ENCODE assay signal across 23 cellular contexts in the genomic region with DNA sequence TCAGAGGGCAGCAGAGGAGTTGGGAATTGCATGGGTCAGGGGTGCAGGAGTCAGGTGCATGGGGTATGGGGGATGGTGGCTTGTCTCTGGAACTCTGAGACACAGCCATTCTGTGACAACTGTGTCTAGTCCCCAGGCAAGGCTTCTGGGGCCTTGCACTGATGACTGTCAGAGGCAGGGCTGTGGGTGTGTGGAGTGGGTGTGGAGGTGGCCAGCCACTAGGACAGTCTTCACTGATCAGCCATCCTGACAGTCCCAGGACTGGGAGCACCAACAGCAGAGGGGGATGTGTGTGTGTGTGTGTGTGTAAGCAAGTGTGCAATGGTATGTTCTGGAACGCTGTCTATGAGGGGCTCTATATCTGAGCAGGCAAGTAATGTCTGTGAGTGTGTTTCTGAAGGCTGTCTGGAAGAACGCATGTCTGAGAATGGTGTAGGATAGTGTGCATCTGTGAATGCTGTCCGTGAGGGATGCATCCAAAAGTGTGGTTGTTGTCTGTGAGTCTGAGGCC. TPM values are rescaled to one million over a fixed set of nuclear protein-coding genes. Genes with fewer than 3 reads are reported as not detected.
DNase-seq lines count a peak whose midpoint lies in the region; ATAC-seq, FAIRE-seq and TF ChIP-seq lines count a peak whose summit lies in the region.
"Had no signal": no experiment of that assay in that cellular context is flagged by ENCODE, and none has a peak within 500 bp of the region (broad histone marks: within the 10 kb centered on the region; RNA-seq: fewer than 3 reads in every experiment).

No MANE protein-coding gene starts in this region.

- H3K4me1 Mint-ChIP-seq in endothelial cell (ENCODE audit: unreplicated experiment) = no peaks in the 10 kb centered on the region
- H3K4me1 Mint-ChIP-seq in naive B cell = peaks cover 9 to 18% (median 9%) of the 10 kb centered on the region in 3 donors
- H3K4me1 Mint-ChIP-seq in activated T-cell treated with anti-CD3 and anti-CD28 coated beads, Interleukin-2, amount 50 U/mL, for 72 hours (ENCODE audit: low read depth) = no peaks in the 10 kb centered on the region

- no peak overlapping the region for H2AFZ ChIP-seq in Karpas-422 (ENCODE audit: low read length)
- H2AFZ ChIP-seq: GM23248 had no signal

- peaks cover 15% of the 10 kb centered on the region; the same call in 1 of the 2 replicates for H4K20me1 ChIP-seq in Karpas-422 (ENCODE audit: insufficient read depth, low read depth, low read length)

- no peak overlapping the region for H3K9ac ChIP-seq in Karpas-422 (ENCODE audit: low read length)
- H3K9ac ChIP-seq: GM23248 had no signal

- H3K4me3 ChIP-seq in A549 (no peak overlapping the region), Karpas-422 (ENCODE audit: low read length) (no peak overlapping the region), body of pancreas (no peak overlapping the region)
- H3K4me3 ChIP-seq: GM23248, HAP-1, SK-N-MC had no signal

- H3K27me3 Mint-ChIP-seq in endothelial cell (ENCODE audit: unreplicated experiment) = peaks cover 10% of the 10 kb centered on the region
- no peaks in the 10 kb centered on the region for H3K27me3 Mint-ChIP-seq in naive B cell
- no peaks in the 10 kb centered on the region for H3K27me3 Mint-ChIP-seq in activated T-cell treated with anti-CD3 and anti-CD28 coated beads, Interleukin-2, amount 50 U/mL, for 72 hours (ENCODE audit: low read depth)
- H3K27me3 Mint-ChIP-seq: B cell had no signal

- TF ChIP-seq POLR2A in A549 (IDR thresholded peaks at IDR 0.05; ENCODE audit: low read length) = no peak
- no peak for TF ChIP-seq POLR2A in body of pancreas (IDR thresholded peaks at IDR 0.05)

- CTCF ChIA-PET in A549 (lab: Yijun Ruan, JAX) = interaction anchor here (0.6 to 14.9 kb wide), 7 partner anchors 17 to 65 kb away, joined by 3 to 140 read pairs (median 4); a partner anchor contains a TSS

- TF ChIP-seq RAD21 in A549 (conservative IDR thresholded peaks at IDR 0.05 in 1 of 2, IDR thresholded peaks at IDR 0.05 in 1 of 2) = no peak

- peaks cover 41% of the 10 kb centered on the region for H3K36me3 ChIP-seq in Karpas-422 (ENCODE audit: insufficient read depth, low read length)
- no peaks in the 10 kb centered on the region for H3K36me3 ChIP-seq in body of pancreas (replicated peaks in 1 of 2; ENCODE audit: insufficient read depth in 1 of 2, low read depth in 2 of 2)

- H3K9me2 ChIP-seq in Karpas-422 (replicated peaks; ENCODE audit: insufficient read depth, low read length) = no peaks in the 10 kb centered on the region

- DNase-seq in A549 (ENCODE audit: low read depth in 1 of 2, low spot score in 1 of 2) = no peak
- DNase-seq in Karpas-422 = peak; percentile 51
- DNase-seq in endothelial cell (ENCODE audit: low spot score) = no peak
- no peak for DNase-seq in naive B cell
- no peak for DNase-seq in activated T-cell treated with anti-CD3 and anti-CD28 coated beads, Interleukin-2, amount 50 U/mL, for 72 hours
- DNase-seq in body of pancreas = no peak
- DNase-seq: EL, GF-D8, NCI-H1092, NCI-H1436, NCI-H187 treated with DMSO at 0.1 percent for 48 hours, NCI-H2107, NCI-H446 treated with DMSO at 0.1 percent for 48 hours, NCI-H526 treated with DMSO at 0.1 percent for 48 hours, PC-3, SHP77 treated with DMSO at 0.1 percent for 48 hours had no signal

- no peaks in the 10 kb centered on the region for H3K27me3 ChIP-seq in Karpas-422 (ENCODE audit: low read length)
- no peaks in the 10 kb centered on the region for H3K27me3 ChIP-seq in body of pancreas

- H3K27ac Mint-ChIP-seq in endothelial cell (ENCODE audit: unreplicated experiment) = peak overlapping the region; percentile 57
- H3K27ac Mint-ChIP-seq in naive B cell = peak overlapping the region in 4 of 6 donors; percentile 19 to 93 (median 80)
- no peak overlapping the region for H3K27ac Mint-ChIP-seq in activated T-cell treated with anti-CD3 and anti-CD28 coated beads, Interleukin-2, amount 50 U/mL, for 72 hours

- H3K4me1 ChIP-seq in A549 (peaks cover 25% of the 10 kb centered on the region), Karpas-422 (ENCODE audit: low read length) (peaks cover 77% of the 10 kb centered on the region), body of pancreas (peaks cover 4% of the 10 kb centered on the region)

- intact Hi-C loops in body of pancreas (cut with DNase I) = no loop called here

- TF ChIP-seq EP300 in A549 (IDR thresholded peaks at IDR 0.05) = no peak

- no peak for TF ChIP-seq CTCF in A549 (IDR thresholded peaks at IDR 0.05)
- no peak for TF ChIP-seq CTCF in endothelial cell (IDR thresholded peaks at IDR 0.05; ENCODE audit: unreplicated experiment)
- no peak for TF ChIP-seq CTCF in body of pancreas (IDR thresholded peaks at IDR 0.05)

- H3K9me3 ChIP-seq in A549 (no peaks in the 10 kb centered on the region), Karpas-422 (ENCODE audit: low read length) (no peaks in the 10 kb centered on the region), body of pancreas (no peaks in the 10 kb centered on the region)
- H3K9me3 ChIP-seq: HAP-1 had no signal

- ATAC-seq in A549 = no peak
- no peak for ATAC-seq in naive B cell (ENCODE audit: low read depth in 2 of 2)
- ATAC-seq in activated T-cell treated with anti-CD3 and anti-CD28 coated beads, Interleukin-2, amount 50 U/mL, for 72 hours (replicated peaks in 1 of 2) = no peak
- ATAC-seq in body of pancreas = no peak
- no peak for ATAC-seq in HG02852 (IDR thresholded peaks at IDR 0.05; ENCODE audit: unreplicated experiment)
- ATAC-seq in GM18861 (IDR thresholded peaks at IDR 0.05; ENCODE audit: unreplicated experiment) = no peak
- ATAC-seq: PC-3 had no signal

- H3K36me3 Mint-ChIP-seq in endothelial cell (ENCODE audit: low read depth, unreplicated experiment) = peaks cover 14% of the 10 kb centered on the region
- H3K36me3 Mint-ChIP-seq in naive B cell = peaks cover 4 to 11% of the 10 kb centered on the region in 2 donors
- peaks cover 6 to 9% of the 10 kb centered on the region in 2 donors for H3K36me3 Mint-ChIP-seq in activated T-cell treated with anti-CD3 and anti-CD28 coated beads, Interleukin-2, amount 50 U/mL, for 72 hours (ENCODE audit: insufficient read depth in 2 of 2)

- H3K4me3 Mint-ChIP-seq in endothelial cell (ENCODE audit: unreplicated experiment) = peak overlapping the region; percentile 18
- H3K4me3 Mint-ChIP-seq in naive B cell = no peak overlapping the region
- H3K4me3 Mint-ChIP-seq in activated T-cell treated with anti-CD3 and anti-CD28 coated beads, Interleukin-2, amount 50 U/mL, for 72 hours = no peak overlapping the region
- H3K4me3 Mint-ChIP-seq: B cell had no signal

- peak; percentile 23 for FAIRE-seq in A549 (lab: Jason Lieb, UNC)
- FAIRE-seq: A204.1 had no signal

- H3K4me2 ChIP-seq in A549 (no peak overlapping the region), Karpas-422 (ENCODE audit: low read depth, low read length, poor library complexity, severe bottlenecking) (no peak overlapping the region)

- peaks cover 45% of the 10 kb centered on the region for H3K79me2 ChIP-seq in Karpas-422 (ENCODE audit: low read length)

- H3K9me3 Mint-ChIP-seq in endothelial cell (ENCODE audit: unreplicated experiment) = no peaks in the 10 kb centered on the region
- H3K9me3 Mint-ChIP-seq in naive B cell = no peaks in the 10 kb centered on the region
- H3K9me3 Mint-ChIP-seq in activated T-cell treated with anti-CD3 and anti-CD28 coated beads, Interleukin-2, amount 50 U/mL, for 72 hours = no peaks in the 10 kb centered on the region

- POLR2A ChIA-PET in A549 (lab: Yijun Ruan, JAX) = no interaction called here

- 94% methylated on average over 3 of the region's 3 CpGs for WGBS in A549 (ENCODE audit: missing lambda C conversion rate)
- WGBS in body of pancreas, 2 donors = 82 to 89% methylated on average over 3 of the region's 3 CpGs

- no peak overlapping the region for H3K27ac ChIP-seq in A549
- H3K27ac ChIP-seq in Karpas-422 (ENCODE audit: low read length) = peak overlapping the region; percentile 96
- H3K27ac ChIP-seq in body of pancreas = no peak overlapping the region
- H3K27ac ChIP-seq: GM23248, SK-N-MC had no signal

RNA-seq across cellular contexts. Expression of a gene that starts 5.4 kb away (rescaled TPM):
- 19.4 and 21.1 TPM in 2 replicates for polyA plus RNA-seq in A549 (2011; rRNA removed)
- polyA plus RNA-seq in A549 (2012; cell fraction: cytosol; rRNA removed) = 41.5 and 47.8 TPM in 2 replicates
- 114 and 125 TPM in 2 replicates for polyA plus RNA-seq in A549 (2012; cell fraction: nucleus; rRNA removed)
- polyA plus RNA-seq in A549 (2017; fragmentation: RNase III; extraction: RNeasy Plus Mini Kit Qiagen cat#74134 plus additional on column Dnase treatment) = 26.6 to 29.7 TPM (median 28.7 TPM) in 3 replicates
- 13.8 and 13.9 TPM in 2 replicates for polyA minus RNA-seq in A549 (2011; rRNA and poly(A)+ RNA removed)
- 26.9 and 33.8 TPM in 2 replicates for total RNA-seq in Karpas-422 (2014; rRNA removed; shearing (Covaris generic); ENCODE audit: low replicate concordance)
- 10.0 TPM for total RNA-seq in endothelial cell (ENCODE audit: unreplicated experiment)
- 1 to 10 TPM in 3 of 6 donors, under 1 TPM in 2, not detected in 1; 0.27 to 2.6 (median 1.5) TPM for polyA plus RNA-seq in naive B cell (ENCODE audit: low read depth in 6 of 6)
- 10 to 100 TPM; 16.1 to 18.6 TPM for total RNA-seq in activated T-cell treated with anti-CD3 and anti-CD28 coated beads, Interleukin-2, amount 50 U/mL, for 72 hours
- total RNA-seq in body of pancreas = 10 to 100 TPM in 1 of 2 donors, 1 to 10 TPM in 1; 9.1 to 73.5 TPM

RNA-seq across cellular contexts. Expression of a gene that starts 31.6 kb away (rescaled TPM):
- polyA plus RNA-seq in A549 (2011; rRNA removed) (43.9 and 47.2 TPM in 2 replicates), A549 (2017; fragmentation: RNase III; extraction: RNeasy Plus Mini Kit Qiagen cat#74134 plus additional on column Dnase treatment) (55.3 to 64.9 TPM (median 63.6 TPM) in 3 replicates), naive B cell (ENCODE audit: low read depth in 6 of 6) (10 to 100 TPM; 13.8 to 26.5 (median 22.2) TPM)
- 55.5 and 70.2 TPM in 2 replicates for polyA plus RNA-seq in A549 (2012; cell fraction: cytosol; rRNA removed)
- polyA plus RNA-seq in A549 (2012; cell fraction: nucleus; rRNA removed) = 158 and 174 TPM in 2 replicates
- polyA minus RNA-seq in A549 (2011; rRNA and poly(A)+ RNA removed) = 55.3 TPM in 2 replicates
- 31.3 and 58.0 TPM in 2 replicates for total RNA-seq in Karpas-422 (2014; rRNA removed; shearing (Covaris generic); ENCODE audit: low replicate concordance)
- total RNA-seq in endothelial cell (ENCODE audit: unreplicated experiment) (26.4 TPM), body of pancreas (10 to 100 TPM; 29.8 to 31.3 TPM)
- total RNA-seq in activated T-cell treated with anti-CD3 and anti-CD28 coated beads, Interleukin-2, amount 50 U/mL, for 72 hours = 10 to 100 TPM; 45.4 to 58.6 TPM

RNA-seq across cellular contexts. Expression of a gene that starts 31.8 kb away (rescaled TPM):
- polyA plus RNA-seq in A549 (2011; rRNA removed) = 6.5 and 8.7 TPM in 2 replicates
- 6.6 and 7.7 TPM in 2 replicates for polyA plus RNA-seq in A549 (2012; cell fraction: cytosol; rRNA removed)
- polyA plus RNA-seq in A549 (2012; cell fraction: nucleus; rRNA removed) = 10.7 and 10.9 TPM in 2 replicates
- polyA plus RNA-seq in A549 (2017; fragmentation: RNase III; extraction: RNeasy Plus Mini Kit Qiagen cat#74134 plus additional on column Dnase treatment) = 7.9 to 8.6 TPM (median 8.1 TPM) in 3 replicates
- polyA minus RNA-seq in A549 (2011; rRNA and poly(A)+ RNA removed) = 13.8 and 14.2 TPM in 2 replicates
- total RNA-seq in Karpas-422 (2014; rRNA removed; shearing (Covaris generic); ENCODE audit: low replicate concordance) = 5.9 and 9.2 TPM in 2 replicates
- 12.1 TPM for total RNA-seq in endothelial cell (ENCODE audit: unreplicated experiment)
- polyA plus RNA-seq in naive B cell (ENCODE audit: low read depth in 6 of 6) = 10 to 100 TPM in 1 of 6 donors, 1 to 10 TPM in 4, not detected in 1; 4.5 to 13.6 (median 6.0) TPM
- 10 to 100 TPM; 14.4 to 15.1 TPM for total RNA-seq in activated T-cell treated with anti-CD3 and anti-CD28 coated beads, Interleukin-2, amount 50 U/mL, for 72 hours
- total RNA-seq in body of pancreas = 10 to 100 TPM; 14.0 to 27.7 TPM
